9 cellular contexts compared by ENCODE assay signal in the genomic region with DNA sequence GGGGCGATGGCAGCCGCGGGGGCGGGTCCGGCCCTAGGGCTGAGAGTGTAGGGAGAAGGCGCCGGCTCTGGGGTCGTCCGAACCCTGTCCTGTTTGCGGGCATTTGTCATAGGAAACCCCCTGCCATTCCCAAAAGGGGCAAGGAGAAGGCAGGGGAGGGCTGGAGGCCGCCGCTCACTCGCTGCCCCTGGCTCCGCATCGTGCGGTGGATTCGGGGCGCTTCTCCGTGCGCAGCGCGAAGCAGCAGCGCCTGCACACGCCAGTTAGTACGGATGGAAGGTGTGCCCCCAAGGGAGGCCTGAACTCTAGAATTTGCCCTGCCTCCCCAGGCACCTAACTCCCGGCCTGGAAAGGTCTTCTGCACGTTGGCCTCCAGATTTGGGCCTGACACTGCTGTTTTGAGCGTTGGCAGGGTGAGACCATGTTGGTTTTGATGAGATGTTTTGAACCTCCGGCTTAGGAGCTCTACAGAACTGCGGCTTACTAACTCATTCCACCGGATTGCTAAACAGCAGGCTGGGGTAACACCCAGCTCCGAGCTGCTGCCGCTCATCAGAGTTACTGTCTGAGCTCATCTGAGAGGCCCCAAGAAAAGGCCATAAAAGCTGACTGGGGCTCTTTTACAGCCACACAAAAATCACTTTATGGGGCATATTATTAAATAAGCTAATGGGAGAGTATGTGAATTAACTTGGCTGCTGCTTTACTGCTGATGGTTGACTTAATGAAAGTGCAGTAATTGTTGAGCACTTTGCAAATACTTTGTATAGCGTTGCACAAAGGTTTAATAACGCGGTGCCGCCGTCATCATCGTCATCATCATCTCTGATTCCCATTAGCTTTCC. TPM values are rescaled to one million over a fixed set of nuclear protein-coding genes. Genes with fewer than 3 reads are reported as not detected.
A peak's percentile ranks its signal among the peaks of the same experiment; 100 is the strongest.
DNase-seq lines count a peak whose midpoint lies in the region; ATAC-seq, FAIRE-seq and TF ChIP-seq lines count a peak whose summit lies in the region.
"Had no signal": no experiment of that assay in that cellular context is flagged by ENCODE, and none has a peak within 500 bp of the region (broad histone marks: within the 10 kb centered on the region; RNA-seq: fewer than 3 reads in every experiment).

No MANE protein-coding gene starts in this region.

- peak overlapping the region; percentile 55 to 95 (median 84) for H3K4me3 ChIP-seq in breast epithelium
- peak overlapping the region; percentile 49 to 87 (median 81) for H3K4me3 ChIP-seq in keratinocyte (ENCODE audit: control insufficient read depth in 2 of 3, extremely low read depth in 1 of 3, insufficient read depth in 2 of 3, low read depth in 1 of 3, low read length in 3 of 3)

- H3K9ac ChIP-seq in keratinocyte (ENCODE audit: control insufficient read depth, extremely low read depth, insufficient read depth, low read length) = peak overlapping the region; percentile 79

- no peaks in the 10 kb centered on the region for H3K27me3 ChIP-seq in breast epithelium
- peaks cover 4% of the 10 kb centered on the region for H3K27me3 ChIP-seq in keratinocyte (ENCODE audit: control insufficient read depth, extremely low read depth, insufficient read depth, low read length)

- TF ChIP-seq POLR2A in breast epithelium (IDR thresholded peaks at IDR 0.05) = no peak

- H4K20me1 ChIP-seq in keratinocyte (ENCODE audit: control insufficient read depth, extremely low read depth, insufficient read depth, low read length) = no peaks in the 10 kb centered on the region

- no peak for TF ChIP-seq CTCF in breast epithelium (IDR thresholded peaks at IDR 0.05)
- TF ChIP-seq CTCF in keratinocyte (optimal IDR thresholded peaks at IDR 0.05 in 1 of 3, IDR thresholded peaks at IDR 0.05 in 1 of 3, conservative IDR thresholded peaks at IDR 0.05 in 1 of 3; ENCODE audit: extremely low read depth in 1 of 3, insufficient read depth in 2 of 3, low read length in 3 of 3) = no peak

- DNase-seq in NCI-H146 (lab: John Stamatoyannopoulos, UW) = peak; percentile 14
- DNase-seq in NCI-H146 treated with DMSO at 0.1 percent for 48 hours (lab: John Stamatoyannopoulos, UW; ENCODE audit: unreplicated experiment) = no peak
- DNase-seq in SIG-M5 (lab: John Stamatoyannopoulos, UW) = peak; percentile 81
- DNase-seq in breast epithelium (ENCODE audit: low spot score in 2 of 2) = no peak
- DNase-seq in keratinocyte (ENCODE audit: low read depth, low spot score) = no peak
- DNase-seq in stimulated activated CD4-positive, alpha-beta T cell treated with anti-CD3 and anti-CD28 coated beads, Interleukin-12 subunit alpha, Interleukin-12 subunit beta, amount 100 ng/mL, for 48 hours (ENCODE audit: low read depth in 2 of 3, low spot score in 1 of 3) = peak in 2 of 3 donors; percentile 30 to 40
- no peak for DNase-seq in DMS153 treated with DMSO at 0.1 percent for 48 hours (lab: John Stamatoyannopoulos, UW; ENCODE audit: unreplicated experiment)

- peak; percentile 62 for FAIRE-seq in keratinocyte (lab: Jason Lieb, UNC)
- FAIRE-seq: endometrium had no signal

- peaks cover 0 to 7% of the 10 kb centered on the region in 2 donors for H3K4me1 ChIP-seq in breast epithelium
- peaks cover 10% of the 10 kb centered on the region for H3K4me1 ChIP-seq in keratinocyte (ENCODE audit: control insufficient read depth, extremely low read depth, insufficient read depth, low read length)

- H3K27ac ChIP-seq in breast epithelium (peak overlapping the region; percentile 22 to 66), keratinocyte (ENCODE audit: control insufficient read depth, insufficient read depth, low read length) (peak overlapping the region; percentile 8)

- no peaks in the 10 kb centered on the region for H3K9me1 ChIP-seq in keratinocyte (ENCODE audit: control insufficient read depth, extremely low read depth, insufficient read depth, low read length)

- dilution Hi-C loops in keratinocyte (cut with MboI; ENCODE audit: extremely low pct_ligation_motif_present, low sequenced_read_pairs) = no loop called here

- H3K36me3 ChIP-seq in breast epithelium = no peaks in the 10 kb centered on the region
- H3K36me3 ChIP-seq in keratinocyte (ENCODE audit: control insufficient read depth in 2 of 2, extremely low read depth in 1 of 2, insufficient read depth in 2 of 2, low read length in 2 of 2) = no peaks in the 10 kb centered on the region

- no peaks in the 10 kb centered on the region for H3K79me2 ChIP-seq in keratinocyte (ENCODE audit: control insufficient read depth, insufficient read depth, low read length)

- no peaks in the 10 kb centered on the region for H3K9me3 ChIP-seq in breast epithelium
- H3K9me3 ChIP-seq in keratinocyte (ENCODE audit: control insufficient read depth, low read depth, low read length) = no peaks in the 10 kb centered on the region

- H2AFZ ChIP-seq in keratinocyte (ENCODE audit: control insufficient read depth, low read length) = peak overlapping the region; percentile 96

- intact Hi-C loops in breast epithelium (cut with DNase I; ENCODE audit: low total_unique reads) = no loop called here

- ATAC-seq in HG02884 (IDR thresholded peaks at IDR 0.05; ENCODE audit: unreplicated experiment) = peak; percentile 28

- H3K4me2 ChIP-seq in keratinocyte (ENCODE audit: control insufficient read depth, extremely low read depth, insufficient read depth, low read depth, low read length) = peak overlapping the region; percentile 93

RNA-seq across cellular contexts. Expression of a gene that starts 1.0 kb away (rescaled TPM):
- total RNA-seq in breast epithelium = 10 to 100 TPM; 24.1 to 29.6 (median 25.6) TPM
- 6.2 to 9.9 TPM (median 7.1 TPM) in 3 replicates for polyA plus RNA-seq in keratinocyte
- polyA plus RNA-seq in keratinocyte (2011; ENCODE audit: low read depth) = 7.4 TPM
- polyA plus RNA-seq in keratinocyte (2011; cell fraction: cytosol; rRNA removed) = 11.6 and 14.2 TPM in 2 replicates
- 14.0 and 14.2 TPM in 2 replicates for polyA plus RNA-seq in keratinocyte (2011; cell fraction: nucleus; rRNA removed)
- 8.3 and 19.4 TPM in 2 replicates for polyA plus RNA-seq in keratinocyte (2012; ENCODE audit: low replicate concordance)
- 4.7 to 22.6 TPM (median 5.3 TPM) in 3 replicates for polyA minus RNA-seq in keratinocyte
- 1.9 TPM for polyA minus RNA-seq in keratinocyte (2011; cell fraction: cytosol; rRNA and poly(A)+ RNA removed)
- 4.1 and 5.0 TPM in 2 replicates for polyA minus RNA-seq in keratinocyte (2011; cell fraction: nucleus; rRNA and poly(A)+ RNA removed)

Comparison
In these comparisons a context has a peak if more than half of its experiments do, and no peak if none do; other contexts are left out.
1. DNase-seq: peak in NCI-H146 (single experiment), SIG-M5 (single experiment) and stimulated activated CD4-positive, alpha-beta T cell treated with anti-CD3 and anti-CD28 coated beads, Interleukin-12 subunit alpha, Interleukin-12 subunit beta, amount 100 ng/mL, for 48 hours (2 of 3); none in NCI-H146 treated with DMSO at 0.1 percent for 48 hours (single experiment), breast epithelium (0 of 2), keratinocyte (single experiment) and DMS153 treated with DMSO at 0.1 percent for 48 hours (single experiment).